8 cellular contexts compared by ENCODE assay signal in genomic region chr19:42254850-42255765, GRCh38. TPM values are rescaled to one million over a fixed set of nuclear protein-coding genes. Genes with fewer than 3 reads are reported as not detected.
DNase-seq lines count a peak whose midpoint lies in the region; ATAC-seq and TF ChIP-seq lines count a peak whose summit lies in the region.

ERF (minus strand) TSS chr19:42255128; CDS start chr19:42254999, 129 bp downstream.

- POLR2A ChIA-PET in Caco-2 (lab: Charles Lee), result interaction anchor here (0.7 to 1.8 kb wide), 3 partner anchors 12 to 25 kb away, joined by 4 to 8 read pairs (median 6); no protein-coding TSS in a partner anchor

- H3K9me3 ChIP-seq in Caco-2 (no peaks in the 10 kb centered on the region), KOPT-K1 (ENCODE audit: insufficient read depth, low read length, poor library complexity, severe bottlenecking) (no peaks in the 10 kb centered on the region), RWPE2 (ENCODE audit: severe bottlenecking) (no peaks in the 10 kb centered on the region)

- CTCF ChIA-PET in Caco-2 (lab: Charles Lee), result interaction anchor here (1.3 kb wide), 1 partner anchor 42 kb away, joined by 3 read pairs; no protein-coding TSS in a partner anchor

- no TSS peak for BruUV-seq in Caco-2 (replicated peaks; lab: Mats Ljungman, UMichigan)

- peak within 1 kb of the TSS; percentile 87 for H3K4me3 Mint-ChIP-seq in Caco-2 (ENCODE audit: unreplicated experiment)
- H3K4me3 Mint-ChIP-seq in nephron, result peak within 1 kb of the TSS; percentile 83 to 87 (median 83)

- H3K9me3 Mint-ChIP-seq in Caco-2 (ENCODE audit: unreplicated experiment) (no peaks in the 10 kb centered on the region), nephron (no peaks in the 10 kb centered on the region)

- H3K27me3 Mint-ChIP-seq in Caco-2 (ENCODE audit: insufficient read depth, unreplicated experiment), result no peaks in the 10 kb centered on the region
- H3K27me3 Mint-ChIP-seq in nephron (ENCODE audit: low read depth), result no peaks in the 10 kb centered on the region

- intact Hi-C loops in Caco-2 (cut with micrococcal nuclease; ENCODE audit: unreplicated experiment), result loop anchor here (1.0 kb wide), 1 partner anchor 35 kb away; the partner anchor contains the start of gene ZNF526

- peaks cover 43% of the 10 kb centered on the region for H3K36me3 Mint-ChIP-seq in Caco-2 (ENCODE audit: insufficient read depth, unreplicated experiment)
- peaks cover 5% of the 10 kb centered on the region for H3K36me3 Mint-ChIP-seq in nephron (ENCODE audit: low read depth)

- no peaks in the 10 kb centered on the region; the same call in none of the 2 replicates for H3K36me3 ChIP-seq in Caco-2 (ENCODE audit: control insufficient read depth, insufficient read depth, low read length)
- H3K36me3 ChIP-seq in KOPT-K1 (ENCODE audit: insufficient read depth, low read length), result peaks cover 8% of the 10 kb centered on the region; the same call in 1 of the 2 replicates
- peaks cover 12% of the 10 kb centered on the region for H3K36me3 ChIP-seq in RWPE2 (ENCODE audit: low read depth)

- H3K4me1 Mint-ChIP-seq in Caco-2 (ENCODE audit: low read depth, unreplicated experiment) (peaks cover 21% of the 10 kb centered on the region), nephron (peaks cover 16% of the 10 kb centered on the region)

- H3K27ac Mint-ChIP-seq in Caco-2 (ENCODE audit: unreplicated experiment) (peak within 1 kb of the TSS; percentile 89), nephron (peak within 1 kb of the TSS; percentile 88 to 94 (median 88))

- H3K4me3 ChIP-seq in Caco-2 (ENCODE audit: low read depth, low read length), result peak within 1 kb of the TSS; percentile 74
- peak within 1 kb of the TSS; percentile 79 for H3K4me3 ChIP-seq in RWPE2 (ENCODE audit: severe bottlenecking)
- peak within 1 kb of the TSS; percentile 97 for H3K4me3 ChIP-seq in fibroblast of pulmonary artery (replicated peaks; ENCODE audit: low read depth, low read length)

- peak; percentile 93 to 97 for DNase-seq in Caco-2
- DNase-seq in RWPE2 (ENCODE audit: low spot score), result peak; percentile 89
- DNase-seq in activated T-helper 9 cell treated with anti-CD3 and anti-CD28 coated beads, Interleukin-2, amount 50 U/mL, for 16 hours (ENCODE audit: low read depth), result peak; percentile 92
- DNase-seq in fibroblast of pulmonary artery (ENCODE audit: low read depth), result peak; percentile 92
- peak; percentile 95 for DNase-seq in stimulated activated naive CD8-positive, alpha-beta T cell treated with anti-CD3 and anti-CD28 coated beads, Interleukin-15, Interleukin-2, amounts not matched to agents 100 U/mL and 50 U/mL, for 24 hours

- TF ChIP-seq CTCF in Caco-2 (IDR thresholded peaks at IDR 0.05; ENCODE audit: insufficient read depth in 1 of 2, low read depth in 1 of 2, low read length in 1 of 2, severe bottlenecking in 1 of 2, unreplicated experiment in 1 of 2) (no peak), RWPE2 (IDR thresholded peaks at IDR 0.05; ENCODE audit: poor library complexity, severe bottlenecking) (no peak), fibroblast of pulmonary artery (IDR thresholded peaks at IDR 0.05; ENCODE audit: low read length, missing control alignments) (no peak), nephron (IDR thresholded peaks at IDR 0.05; ENCODE audit: unreplicated experiment in 3 of 3) (no peak)

- ATAC-seq in GM21515 (IDR thresholded peaks at IDR 0.05; ENCODE audit: unreplicated experiment) (peak; percentile 53), RWPE2 (ENCODE audit: low read depth) (peak; percentile 51)
- ATAC-seq in stimulated activated naive CD8-positive, alpha-beta T cell treated with anti-CD3 and anti-CD28 coated beads, Interleukin-15, Interleukin-2, amounts not matched to agents 100 U/mL and 50 U/mL, for 24 hours, result peak; percentile 76

- H3K27me3 ChIP-seq in Caco-2 (replicated peaks; ENCODE audit: control insufficient read depth, insufficient read depth, low read length), result no peaks in the 10 kb centered on the region
- H3K27me3 ChIP-seq in RWPE2 (ENCODE audit: insufficient read depth, poor library complexity, severe bottlenecking), result no peaks in the 10 kb centered on the region

- peak within 1 kb of the TSS; percentile 95 for H3K27ac ChIP-seq in KOPT-K1 (ENCODE audit: low read depth, low read length, poor library complexity, severe bottlenecking)
- peak within 1 kb of the TSS; percentile 96 for H3K27ac ChIP-seq in RWPE2 (ENCODE audit: poor library complexity, severe bottlenecking)

- H3K4me1 ChIP-seq in Caco-2 (peaks cover 22% of the 10 kb centered on the region), RWPE2 (ENCODE audit: insufficient read depth, poor library complexity, severe bottlenecking) (peaks cover 7% of the 10 kb centered on the region)

RNA-seq across cellular contexts. Expression of gene ERF, which starts in this region (rescaled TPM):
- total RNA-seq in Caco-2 (2022), result 134 and 149 TPM in 2 replicates

Comparison
In these comparisons a context has a peak if more than half of its experiments do, and no peak if none do; other contexts are left out.
1. Peak in every context shown above with its lines: DNase-seq, ATAC-seq, H3K4me3 ChIP-seq and H3K27ac ChIP-seq.